Comparison of ENCODE assay signal across 8 cellular contexts in genomic region chr7:90538405-90538804, GRCh38.
"Had no signal": no experiment of that assay in that cellular context is flagged by ENCODE, and none has a peak within 500 bp of the region (broad histone marks: within the 10 kb centered on the region; RNA-seq: fewer than 3 reads in every experiment).

No MANE protein-coding gene starts in this region.

- DNase-seq: GM23248, GOT3, H7, H9, HCEC 1CT, HFFc6 had no signal

- ATAC-seq: GM23338, HCT116 had no signal
